13 cellular contexts compared by ENCODE assay signal in genomic region chr11:45737056-45737455, GRCh38.
DNase-seq lines count a peak whose midpoint lies in the region; ATAC-seq, FAIRE-seq and TF ChIP-seq lines count a peak whose summit lies in the region.
"Had no signal": no experiment of that assay in that cellular context is flagged by ENCODE, and none has a peak within 500 bp of the region (broad histone marks: within the 10 kb centered on the region; RNA-seq: fewer than 3 reads in every experiment).

No MANE protein-coding gene starts in this region.

- H3K79me1 ChIP-seq in mesenchymal stem cell (replicated peaks; ENCODE audit: low read length, poor library complexity, severe bottlenecking) = no peaks in the 10 kb centered on the region

- H2BK15ac ChIP-seq in mesenchymal stem cell (ENCODE audit: low read depth, poor library complexity, severe bottlenecking) = no peak overlapping the region

- DNase-seq in HPDE6-E6E7 (ENCODE audit: extremely low spot score) = peak; percentile 58
- DNase-seq in bronchial epithelial cell (ENCODE audit: low read depth) = peak; percentile 97
- no peak for DNase-seq in mesenchymal stem cell
- DNase-seq in cortex of kidney (lab: John Stamatoyannopoulos, UW) = no peak
- no peak for DNase-seq in SK-N-DZ (ENCODE audit: low spot score)
- no peak for DNase-seq in GM19238 (ENCODE audit: insufficient read length, low spot score)
- DNase-seq: activated CD8-positive, alpha-beta memory T cell treated with anti-CD3 and anti-CD28 coated beads, Interleukin-2, amount 10 ng/mL, durations not matched to agents 7 days and 5 days; colonic mucosa; KBM-7; stomach had no signal

- no peaks in the 10 kb centered on the region for H3K9me3 Mint-ChIP-seq in stimulated activated memory B cell treated with anti-CD40 and anti-IgM and Interleukin-4, amounts not matched to agents 10 μg/mL and 1 μg/mL and 100 μg/mL, for 72 hours

- H3K27me3 ChIP-seq in ACC112 (ENCODE audit: insufficient read depth, low read length) (peaks cover 27% of the 10 kb centered on the region), bronchial epithelial cell (ENCODE audit: control insufficient read depth, insufficient read depth, low read length) (no peaks in the 10 kb centered on the region), mesenchymal stem cell (ENCODE audit: control insufficient read depth in 1 of 2, insufficient read depth in 1 of 2, low read length in 2 of 2) (peaks cover 36 to 54% of the 10 kb centered on the region in 2 experiments)
- H3K27me3 ChIP-seq: BLaER1, colonic mucosa, stomach had no signal

- TF ChIP-seq CTCF in bronchial epithelial cell (IDR thresholded peaks at IDR 0.05; ENCODE audit: insufficient read depth, low read length, severe bottlenecking) = no peak

- no peak overlapping the region for H3K14ac ChIP-seq in mesenchymal stem cell (ENCODE audit: low read length in 2 of 2)

- no peak for ATAC-seq in stimulated activated memory B cell treated with anti-CD40 and anti-IgM and Interleukin-4, amounts not matched to agents 10 μg/mL and 1 μg/mL and 100 μg/mL, for 72 hours
- ATAC-seq: activated CD8-positive, alpha-beta memory T cell treated with anti-CD3 and anti-CD28 coated beads, Interleukin-2, amount 10 ng/mL, durations not matched to agents 7 days and 5 days had no signal

- H2BK120ac ChIP-seq in mesenchymal stem cell (ENCODE audit: low read depth, low read length) = no peak overlapping the region

- H3K27me3 Mint-ChIP-seq in stimulated activated memory B cell treated with anti-CD40 and anti-IgM and Interleukin-4, amounts not matched to agents 10 μg/mL and 1 μg/mL and 100 μg/mL, for 72 hours = peaks cover 25% of the 10 kb centered on the region

- H3K9ac ChIP-seq in mesenchymal stem cell (ENCODE audit: low read length) = peak overlapping the region; percentile 38
- H3K9ac ChIP-seq: BLaER1 had no signal

- no peak overlapping the region for H4K91ac ChIP-seq in mesenchymal stem cell (ENCODE audit: low read length)

- H3K9me3 ChIP-seq in mesenchymal stem cell (ENCODE audit: control insufficient read depth, low read length) = no peaks in the 10 kb centered on the region
- H3K9me3 ChIP-seq: BLaER1, colonic mucosa, stomach had no signal

- no peak overlapping the region for H4K8ac ChIP-seq in mesenchymal stem cell (ENCODE audit: low read length)

- H2BK5ac ChIP-seq in mesenchymal stem cell (ENCODE audit: low read depth, low read length, poor library complexity, severe bottlenecking) = no peak overlapping the region

- FAIRE-seq in bronchial epithelial cell (lab: Jason Lieb, UNC) = peak; percentile 43

- no peak overlapping the region for H2BK12ac ChIP-seq in mesenchymal stem cell (ENCODE audit: low read length in 2 of 2)

- no peak overlapping the region for H3K18ac ChIP-seq in mesenchymal stem cell (ENCODE audit: low read depth in 1 of 2, low read length in 2 of 2)

- H3K4me1 Mint-ChIP-seq in stimulated activated memory B cell treated with anti-CD40 and anti-IgM and Interleukin-4, amounts not matched to agents 10 μg/mL and 1 μg/mL and 100 μg/mL, for 72 hours = no peaks in the 10 kb centered on the region
- H3K4me1 Mint-ChIP-seq: activated CD8-positive, alpha-beta memory T cell treated with anti-CD3 and anti-CD28 coated beads, Interleukin-2, amount 10 ng/mL, durations not matched to agents 7 days and 5 days had no signal

- H3K4me3 Mint-ChIP-seq in stimulated activated memory B cell treated with anti-CD40 and anti-IgM and Interleukin-4, amounts not matched to agents 10 μg/mL and 1 μg/mL and 100 μg/mL, for 72 hours = no peak overlapping the region
- H3K4me3 Mint-ChIP-seq: activated CD8-positive, alpha-beta memory T cell treated with anti-CD3 and anti-CD28 coated beads, Interleukin-2, amount 10 ng/mL, durations not matched to agents 7 days and 5 days had no signal

- WGBS in mesenchymal stem cell = 93% methylated on average over 3 of the region's 4 CpGs

- H3K36me3 ChIP-seq in ACC112 (ENCODE audit: insufficient read depth, low read length) (no peaks in the 10 kb centered on the region), bronchial epithelial cell (ENCODE audit: control insufficient read depth, insufficient read depth, low read length) (no peaks in the 10 kb centered on the region), mesenchymal stem cell (ENCODE audit: control insufficient read depth in 1 of 2, insufficient read depth in 2 of 2, low read depth in 1 of 2, low read length in 2 of 2) (no peaks in the 10 kb centered on the region)
- H3K36me3 ChIP-seq: BLaER1, colonic mucosa, stomach had no signal

- no peak overlapping the region for H3K27ac Mint-ChIP-seq in stimulated activated memory B cell treated with anti-CD40 and anti-IgM and Interleukin-4, amounts not matched to agents 10 μg/mL and 1 μg/mL and 100 μg/mL, for 72 hours
- H3K27ac Mint-ChIP-seq: activated CD8-positive, alpha-beta memory T cell treated with anti-CD3 and anti-CD28 coated beads, Interleukin-2, amount 10 ng/mL, durations not matched to agents 7 days and 5 days had no signal

- no peak overlapping the region for H3K23ac ChIP-seq in mesenchymal stem cell (ENCODE audit: low read length in 2 of 2)

- H3K4ac ChIP-seq in mesenchymal stem cell (ENCODE audit: low read depth in 1 of 2, low read length in 2 of 2) = no peak overlapping the region

- H2AFZ ChIP-seq in ACC112 (ENCODE audit: low read length, unreplicated experiment) (no peak overlapping the region), mesenchymal stem cell (ENCODE audit: low read depth, low read length) (no peak overlapping the region)

- H3K4me2 ChIP-seq in mesenchymal stem cell (ENCODE audit: low read length, poor library complexity, severe bottlenecking) = no peak overlapping the region
- H3K4me2 ChIP-seq: BLaER1 had no signal

- H3K4me3 ChIP-seq in ACC112 (ENCODE audit: low read depth, low read length) (no peak overlapping the region), bronchial epithelial cell (ENCODE audit: low read depth, low read length) (no peak overlapping the region), mesenchymal stem cell (ENCODE audit: insufficient read depth in 1 of 2, low read depth in 1 of 2, low read length in 2 of 2) (no peak overlapping the region)
- H3K4me3 ChIP-seq: BLaER1, colonic mucosa, stomach had no signal

- H3K27ac ChIP-seq in ACC112 (ENCODE audit: low read depth, low read length) (peak overlapping the region; percentile 55), mesenchymal stem cell (ENCODE audit: low read length, poor library complexity, severe bottlenecking) (no peak overlapping the region)
- H3K27ac ChIP-seq: BLaER1, colonic mucosa, stomach had no signal

- H3K79me2 ChIP-seq in ACC112 (ENCODE audit: control insufficient read depth, insufficient read depth, low read length, unreplicated experiment) = no peaks in the 10 kb centered on the region

- H3K4me1 ChIP-seq in ACC112 (ENCODE audit: control insufficient read depth, insufficient read depth, low read length, unreplicated experiment) (peaks cover 12% of the 10 kb centered on the region), mesenchymal stem cell (ENCODE audit: control insufficient read depth, insufficient read depth, low read depth, low read length) (no peaks in the 10 kb centered on the region)
- H3K4me1 ChIP-seq: BLaER1, colonic mucosa, stomach had no signal

- no peak overlapping the region for H2AK5ac ChIP-seq in mesenchymal stem cell (ENCODE audit: low read length, severe bottlenecking)

- no peaks in the 10 kb centered on the region for H3K36me3 Mint-ChIP-seq in stimulated activated memory B cell treated with anti-CD40 and anti-IgM and Interleukin-4, amounts not matched to agents 10 μg/mL and 1 μg/mL and 100 μg/mL, for 72 hours
- H3K36me3 Mint-ChIP-seq: activated CD8-positive, alpha-beta memory T cell treated with anti-CD3 and anti-CD28 coated beads, Interleukin-2, amount 10 ng/mL, durations not matched to agents 7 days and 5 days had no signal

Comparison
In these comparisons a context has a peak if more than half of its experiments do, and no peak if none do; other contexts are left out.
1. DNase-seq: peak in HPDE6-E6E7 (single experiment) and bronchial epithelial cell (single experiment); none in mesenchymal stem cell (single experiment), cortex of kidney (single experiment), SK-N-DZ (single experiment) and GM19238 (single experiment).